In genomic region chr11:90218606-90219005, GRCh38 we compare ENCODE assay signal across 12 cellular contexts. TPM values are rescaled to one million over a fixed set of nuclear protein-coding genes. Genes with fewer than 3 reads are reported as not detected.
A peak's percentile ranks its signal among the peaks of the same experiment; 100 is the strongest.
DNase-seq lines count a peak whose midpoint lies in the region; ATAC-seq, FAIRE-seq and TF ChIP-seq lines count a peak whose summit lies in the region.
"Had no signal": no experiment of that assay in that cellular context is flagged by ENCODE, and none has a peak within 500 bp of the region (broad histone marks: within the 10 kb centered on the region; RNA-seq: fewer than 3 reads in every experiment).

No MANE protein-coding gene starts in this region.

- H2BK20ac ChIP-seq in H1 (ENCODE audit: low read length), result no peak overlapping the region

- peak overlapping the region; percentile 52 for H3K4me3 ChIP-seq in Loucy (ENCODE audit: low read length, poor library complexity, severe bottlenecking)
- H3K4me3 ChIP-seq in H1 (ENCODE audit: extremely low read depth in 1 of 4, insufficient read depth in 2 of 4, low read depth in 3 of 4, low read length in 4 of 4), result peak overlapping the region in 1 of 4 experiments; percentile 25; a peak in 1 of 8 replicates
- no peak overlapping the region for H3K4me3 ChIP-seq in gastrocnemius medialis
- H3K4me3 ChIP-seq: thoracic aorta had no signal

- no peak for TF ChIP-seq EP300 in H1 (IDR thresholded peaks at IDR 0.05; ENCODE audit: borderline replicate concordance in 1 of 2, low read depth in 2 of 2, low read length in 2 of 2)

- in situ Hi-C loops in gastrocnemius medialis (cut with MboI; ENCODE audit: low sequenced_read_pairs in 4 of 4), result no loop called here

- H3K23me2 ChIP-seq in H1 (ENCODE audit: low read depth, low read length), result peaks cover 10% of the 10 kb centered on the region

- H3K27ac ChIP-seq in H1 (ENCODE audit: low read depth, low read length) (no peak overlapping the region), gastrocnemius medialis (peak overlapping the region in 3 of 4 donors; percentile 22 to 51 (median 41))
- H3K27ac ChIP-seq: thoracic aorta had no signal

- no peaks in the 10 kb centered on the region for H3K27me3 Mint-ChIP-seq in activated naive CD8-positive, alpha-beta T cell
- no peaks in the 10 kb centered on the region for H3K27me3 Mint-ChIP-seq in activated naive CD8-positive, alpha-beta T cell treated with anti-CD3 and anti-CD28 coated beads for 36 hours

- no peaks in the 10 kb centered on the region for H3K27me3 ChIP-seq in Loucy (ENCODE audit: insufficient read depth, low read length, poor library complexity, severe bottlenecking)
- H3K27me3 ChIP-seq in H1 (replicated peaks in 1 of 4; ENCODE audit: control insufficient read depth in 3 of 4, extremely low read depth in 1 of 4, insufficient read depth in 3 of 4, low read length in 3 of 4), result peaks cover 0 to 1% (median 0%) of the 10 kb centered on the region in 4 experiments; a peak in 1 of 7 replicates
- no peaks in the 10 kb centered on the region for H3K27me3 ChIP-seq in gastrocnemius medialis

- H3K79me1 ChIP-seq in H1 (ENCODE audit: low read depth, low read length), result no peaks in the 10 kb centered on the region

- H3K4me3 Mint-ChIP-seq in activated naive CD8-positive, alpha-beta T cell, result peak overlapping the region; percentile 40
- H3K4me3 Mint-ChIP-seq in activated naive CD8-positive, alpha-beta T cell treated with anti-CD3 and anti-CD28 coated beads for 36 hours, result no peak overlapping the region

- POLR2A ChIA-PET in H1 (lab: Charles Lee; ENCODE audit: partially characterized antibody), result interaction anchor here (0.6 to 0.8 kb wide), 2 partner anchors 9 to 581 kb away, joined by 5 read pairs; no protein-coding TSS in a partner anchor

- FAIRE-seq in H1 (lab: Jason Lieb, UNC), result no peak
- FAIRE-seq: frontal cortex had no signal

- peak; percentile 20 to 42; a peak in 3 of 4 replicates for TF ChIP-seq RAD21 in H1 (IDR thresholded peaks at IDR 0.05 in 1 of 2, conservative IDR thresholded peaks at IDR 0.05 in 1 of 2; ENCODE audit: low read depth in 2 of 2, low read length in 2 of 2)

- no peaks in the 10 kb centered on the region for H3K9me3 ChIP-seq in Loucy (ENCODE audit: insufficient read depth, low read depth, low read length)
- H3K9me3 ChIP-seq in H1 (ENCODE audit: insufficient read depth in 2 of 2, low read depth in 1 of 2, low read length in 1 of 2), result no peaks in the 10 kb centered on the region; a peak in 1 of 4 replicates
- no peaks in the 10 kb centered on the region for H3K9me3 ChIP-seq in gastrocnemius medialis
- H3K9me3 ChIP-seq: thoracic aorta had no signal

- H3K4me1 ChIP-seq in Loucy (ENCODE audit: insufficient read depth, low read length, poor library complexity, severe bottlenecking) (peaks cover 56% of the 10 kb centered on the region), H1 (replicated peaks in 1 of 4; ENCODE audit: control insufficient read depth in 3 of 4, insufficient read depth in 4 of 4, low read length in 3 of 4) (no peaks in the 10 kb centered on the region; a peak in 4 of 7 replicates), gastrocnemius medialis (peaks cover 56 to 61% of the 10 kb centered on the region in 2 donors)

- no peak overlapping the region for H3K56ac ChIP-seq in H1 (replicated peaks; ENCODE audit: insufficient read length, low read depth, low read length)

- H3K4me2 ChIP-seq in Loucy (ENCODE audit: low read depth, low read length, poor library complexity, severe bottlenecking), result peak overlapping the region; percentile 83
- no peak overlapping the region; a peak in 1 of 4 replicates for H3K4me2 ChIP-seq in H1 (ENCODE audit: insufficient read depth in 1 of 2, low read depth in 2 of 2, low read length in 2 of 2)

- CTCF ChIA-PET in H1 (lab: Charles Lee; ENCODE audit: partially characterized antibody), result interaction anchor here (0.7 to 2.4 kb wide), 3 partner anchors 8 to 197 kb away, joined by 3 to 14 read pairs (median 3); no protein-coding TSS in a partner anchor

- H4K5ac ChIP-seq in H1 (ENCODE audit: insufficient read length, low read depth, low read length), result no peak overlapping the region

- intact Hi-C loops in gastrocnemius medialis (cut with DNase I; ENCODE audit: low total_unique reads), result no loop called here

- H3K9me3 Mint-ChIP-seq in activated naive CD8-positive, alpha-beta T cell (ENCODE audit: low read depth), result no peaks in the 10 kb centered on the region
- peaks cover 5% of the 10 kb centered on the region for H3K9me3 Mint-ChIP-seq in activated naive CD8-positive, alpha-beta T cell treated with anti-CD3 and anti-CD28 coated beads for 36 hours

- no peak overlapping the region for H3K9ac ChIP-seq in Loucy (ENCODE audit: low read depth, low read length, poor library complexity, severe bottlenecking)
- no peak overlapping the region for H3K9ac ChIP-seq in H1 (replicated peaks in 1 of 4; ENCODE audit: extremely low read depth in 1 of 4, low read depth in 3 of 4, low read length in 3 of 4)

- H4K20me1 ChIP-seq in Loucy (ENCODE audit: insufficient read depth, low read length, poor library complexity, severe bottlenecking) (peaks cover 83% of the 10 kb centered on the region), H1 (replicated peaks in 1 of 2; ENCODE audit: control insufficient read depth in 1 of 2, insufficient read depth in 2 of 2, low read length in 2 of 2) (peaks cover 1 to 5% of the 10 kb centered on the region in 2 experiments)

- ATAC-seq in gastrocnemius medialis (no peak), GM19328 (IDR thresholded peaks at IDR 0.05; ENCODE audit: unreplicated experiment) (no peak)

- H3K9me2 ChIP-seq in Loucy (replicated peaks; ENCODE audit: low read depth, low read length), result no peaks in the 10 kb centered on the region

- no peak overlapping the region for H4K91ac ChIP-seq in H1 (replicated peaks; ENCODE audit: insufficient read length, low read length)

- no peak overlapping the region for H2BK120ac ChIP-seq in H1 (replicated peaks; ENCODE audit: low read depth, low read length)

- H2AK5ac ChIP-seq in H1 (ENCODE audit: low read depth, low read length), result no peak overlapping the region

- peaks cover 67% of the 10 kb centered on the region for H3K4me1 Mint-ChIP-seq in activated naive CD8-positive, alpha-beta T cell (ENCODE audit: low read depth)
- H3K4me1 Mint-ChIP-seq in activated naive CD8-positive, alpha-beta T cell treated with anti-CD3 and anti-CD28 coated beads for 36 hours, result peaks cover 36% of the 10 kb centered on the region

- no peak overlapping the region for H3K18ac ChIP-seq in H1 (ENCODE audit: extremely low read depth, low read length)

- H2BK15ac ChIP-seq in H1 (ENCODE audit: low read length), result no peak overlapping the region

- TF ChIP-seq POLR2A in H1 (IDR thresholded peaks at IDR 0.05; ENCODE audit: control extremely low read depth in 1 of 2, low read depth in 2 of 2, low read length in 2 of 2) (no peak), gastrocnemius medialis (IDR thresholded peaks at IDR 0.05) (no peak)

- H2BK12ac ChIP-seq in H1 (ENCODE audit: low read depth, low read length), result no peak overlapping the region

- H3K36me3 Mint-ChIP-seq in activated naive CD8-positive, alpha-beta T cell, result peaks cover 21% of the 10 kb centered on the region
- H3K36me3 Mint-ChIP-seq in activated naive CD8-positive, alpha-beta T cell treated with anti-CD3 and anti-CD28 coated beads for 36 hours, result peaks cover 40% of the 10 kb centered on the region

- H2AFZ ChIP-seq in Loucy (ENCODE audit: low read length), result no peak overlapping the region
- H2AFZ ChIP-seq in H1 (ENCODE audit: low read length), result no peak overlapping the region

- H3K36me3 ChIP-seq in Loucy (ENCODE audit: insufficient read depth, low read length), result peaks cover 16% of the 10 kb centered on the region
- peaks cover 0 to 31% (median 2%) of the 10 kb centered on the region in 4 experiments; a peak in 4 of 8 replicates for H3K36me3 ChIP-seq in H1 (ENCODE audit: control insufficient read depth in 2 of 4, insufficient read depth in 4 of 4, low read length in 3 of 4)
- H3K36me3 ChIP-seq in gastrocnemius medialis, result peaks cover 0 to 13% of the 10 kb centered on the region in 2 donors
- H3K36me3 ChIP-seq: thoracic aorta had no signal

- no peaks in the 10 kb centered on the region for H3F3A ChIP-seq in Loucy (ENCODE audit: low read depth)

- DNase-seq in activated naive CD8-positive, alpha-beta T cell treated with anti-CD3 and anti-CD28 coated beads for 36 hours, result no peak
- DNase-seq in H1 (ENCODE audit: low read depth in 1 of 2, low spot score in 2 of 2) (no peak), gastrocnemius medialis (peak; percentile 4 to 42), GM03348 (ENCODE audit: low spot score) (no peak), ureter (ENCODE audit: low spot score) (no peak)
- DNase-seq: activated effector memory CD4-positive, alpha-beta T cell treated with anti-CD3 and anti-CD28 coated beads, Interleukin-2, amount 50 U/mL, for 16 hours; AML-193 had no signal

- no peak overlapping the region for H3K14ac ChIP-seq in H1 (ENCODE audit: insufficient read length)

- H3K79me2 ChIP-seq in Loucy (ENCODE audit: insufficient read depth, low read length) (peaks cover 93% of the 10 kb centered on the region), H1 (ENCODE audit: control insufficient read depth in 1 of 2, insufficient read depth in 2 of 2, low read length in 2 of 2) (peaks cover 22 to 97% of the 10 kb centered on the region in 2 experiments)

- no peak overlapping the region for H3K27ac Mint-ChIP-seq in activated naive CD8-positive, alpha-beta T cell
- no peak overlapping the region for H3K27ac Mint-ChIP-seq in activated naive CD8-positive, alpha-beta T cell treated with anti-CD3 and anti-CD28 coated beads for 36 hours

- WGBS in H1 (ENCODE audit: extremely low coverage in 1 of 2, insufficient coverage in 1 of 2, insufficient read length in 1 of 2, insufficient replicate concordance in 2 of 2, low coverage in 1 of 2, low lambda C conversion rate in 2 of 2, missing lambda C conversion rate in 1 of 2), 2 experiments, result 33% methylated on average over 2 of the region's 2 CpGs; no CpG with 5 or more reads in 1 of the 2 experiments

- no peak overlapping the region for H3K23ac ChIP-seq in H1 (ENCODE audit: insufficient read length)

- no peak overlapping the region for H3K4ac ChIP-seq in H1 (replicated peaks; ENCODE audit: insufficient read length, low read depth, low read length)

- TF ChIP-seq CTCF in Loucy (conservative IDR thresholded peaks at IDR 0.05; ENCODE audit: low read length) (no peak), H1 (IDR thresholded peaks at IDR 0.05; ENCODE audit: control extremely low read depth in 1 of 3, insufficient read depth in 1 of 3, low read depth in 1 of 3, low read length in 3 of 3) (peak in 2 of 3 experiments; percentile 16 to 26; a peak in 3 of 4 replicates), gastrocnemius medialis (IDR thresholded peaks at IDR 0.05 in 4 of 5, conservative IDR thresholded peaks at IDR 0.05 in 1 of 5) (no peak)

- H2BK5ac ChIP-seq in H1 (ENCODE audit: low read depth, low read length), result no peak overlapping the region

- H4K8ac ChIP-seq in H1 (ENCODE audit: extremely low read depth, insufficient read depth, low read length), result no peak overlapping the region

RNA-seq across cellular contexts. Expression of gene CHORDC1, which starts 4.2 kb away (rescaled TPM):
- total RNA-seq in activated naive CD8-positive, alpha-beta T cell treated with anti-CD3 and anti-CD28 coated beads for 36 hours, result 10 to 100 TPM; 86.3 to 90.1 TPM
- 96.6 and 97.1 TPM in 2 replicates for total RNA-seq in H1 (2021; fragmentation: NEBNext Ultra II Directional; extraction: Animal tissue kit (Norgen Biotek cat#: 25700))
- polyA plus RNA-seq in H1 (2011; rRNA removed), result 28.9 and 29.1 TPM in 2 replicates
- polyA plus RNA-seq in H1 (2011; cell fraction: cytosol; rRNA removed), result 44.9 TPM
- 17.8 TPM for polyA plus RNA-seq in H1 (2011; cell fraction: nucleus; rRNA removed)
- 68.5 to 85.1 TPM (median 74.1 TPM) in 4 replicates for polyA plus RNA-seq in H1 (2012, experiment 1 of 2)
- 5.5 TPM for polyA plus RNA-seq in H1 (2012, experiment 2 of 2)
- 59.7 TPM for polyA plus RNA-seq in H1 (2013, experiment 1 of 2)
- polyA plus RNA-seq in H1 (2013, experiment 2 of 2), result 65.0 TPM
- 48.5 and 49.2 TPM in 2 replicates for polyA minus RNA-seq in H1 (2011; rRNA and poly(A)+ RNA removed)
- 36.3 TPM for polyA minus RNA-seq in H1 (2011; cell fraction: cytosol; rRNA and poly(A)+ RNA removed)
- polyA minus RNA-seq in H1 (2011; cell fraction: nucleus; rRNA and poly(A)+ RNA removed), result 90.5 TPM
- total RNA-seq in gastrocnemius medialis (10 to 100 TPM; 32.7 to 64.8 (median 55.9) TPM), ureter (38.9 TPM)

Comparison
In these comparisons a context has a peak if more than half of its experiments do, and no peak if none do; other contexts are left out.
1. DNase-seq: peak in gastrocnemius medialis (2 of 2); none in activated naive CD8-positive, alpha-beta T cell treated with anti-CD3 and anti-CD28 coated beads for 36 hours (single experiment), H1 (0 of 2), GM03348 (single experiment) and ureter (single experiment).
2. CTCF ChIP-seq: peak in H1 (2 of 3); none in Loucy (single experiment) and gastrocnemius medialis (0 of 5).